ENCODE assay signal across 11 cellular contexts in genomic region chr1:226732856-226733291, GRCh38. TPM values are rescaled to one million over a fixed set of nuclear protein-coding genes. Genes with fewer than 3 reads are reported as not detected.
DNase-seq lines count a peak whose midpoint lies in the region; ATAC-seq and TF ChIP-seq lines count a peak whose summit lies in the region.
"Had no signal": no experiment of that assay in that cellular context is flagged by ENCODE, and none has a peak within 500 bp of the region (broad histone marks: within the 10 kb centered on the region; RNA-seq: fewer than 3 reads in every experiment).

No MANE protein-coding gene starts in this region.

- peak overlapping the region; percentile 62 for H3K27ac ChIP-seq in temporal lobe (ENCODE audit: low read depth, low read length)
- H3K27ac ChIP-seq: parathyroid adenoma had no signal

- no peak for DNase-seq in activated CD8-positive, alpha-beta memory T cell treated with anti-CD3 and anti-CD28 coated beads, Interleukin-2, amount 10 ng/mL, durations not matched to agents 7 days and 5 days
- DNase-seq in activated CD8-positive, alpha-beta memory T cell treated with anti-CD3 and anti-CD28 coated beads for 24 hours, result no peak
- peak in 1 of 2 donors; percentile 57 for DNase-seq in activated naive CD4-positive, alpha-beta T cell treated with anti-CD3 and anti-CD28 coated beads, Interleukin-2, amount 50 U/mL, for 72 hours (ENCODE audit: low spot score in 2 of 2)
- DNase-seq in midbrain (lab: John Stamatoyannopoulos, UW) (peak; percentile 53), foreskin fibroblast (no peak)
- DNase-seq: KBM-7, NCI-H526 had no signal

- no peaks in the 10 kb centered on the region for H3K9me3 Mint-ChIP-seq in activated CD8-positive, alpha-beta memory T cell treated with anti-CD3 and anti-CD28 coated beads, Interleukin-2, amount 10 ng/mL, durations not matched to agents 7 days and 5 days (ENCODE audit: low read depth)
- H3K9me3 Mint-ChIP-seq in activated naive CD4-positive, alpha-beta T cell treated with anti-CD3 and anti-CD28 coated beads, Interleukin-2, amount 50 U/mL, for 72 hours, result no peaks in the 10 kb centered on the region

- CTCF ChIA-PET in activated CD8-positive, alpha-beta memory T cell treated with anti-CD3 and anti-CD28 coated beads, Interleukin-2, amount 10 ng/mL, durations not matched to agents 7 days and 5 days (lab: Charles Lee), result interaction anchor here (1.2 to 1.5 kb wide), 3 partner anchors 39 to 98 kb away, joined by 3 read pairs; no protein-coding TSS in a partner anchor

- H3K36me3 Mint-ChIP-seq in activated CD8-positive, alpha-beta memory T cell treated with anti-CD3 and anti-CD28 coated beads, Interleukin-2, amount 10 ng/mL, durations not matched to agents 7 days and 5 days, result peaks cover 57% of the 10 kb centered on the region
- peaks cover 59 to 60% of the 10 kb centered on the region in 2 donors for H3K36me3 Mint-ChIP-seq in activated naive CD4-positive, alpha-beta T cell treated with anti-CD3 and anti-CD28 coated beads, Interleukin-2, amount 50 U/mL, for 72 hours

- TF ChIP-seq CTCF in foreskin fibroblast (IDR thresholded peaks at IDR 0.05; ENCODE audit: low read depth, low read length), result no peak

- peak overlapping the region; percentile 88 for H3K4me3 Mint-ChIP-seq in activated CD8-positive, alpha-beta memory T cell treated with anti-CD3 and anti-CD28 coated beads, Interleukin-2, amount 10 ng/mL, durations not matched to agents 7 days and 5 days

- H3K27ac Mint-ChIP-seq in activated CD8-positive, alpha-beta memory T cell treated with anti-CD3 and anti-CD28 coated beads, Interleukin-2, amount 10 ng/mL, durations not matched to agents 7 days and 5 days, result peak overlapping the region; percentile 71
- peak overlapping the region; percentile 82 to 89 for H3K27ac Mint-ChIP-seq in activated naive CD4-positive, alpha-beta T cell treated with anti-CD3 and anti-CD28 coated beads, Interleukin-2, amount 50 U/mL, for 72 hours

- ATAC-seq in activated CD8-positive, alpha-beta memory T cell treated with anti-CD3 and anti-CD28 coated beads, Interleukin-2, amount 10 ng/mL, durations not matched to agents 7 days and 5 days, result no peak
- peak; percentile 17 to 22 for ATAC-seq in activated naive CD4-positive, alpha-beta T cell treated with anti-CD3 and anti-CD28 coated beads, Interleukin-2, amount 50 U/mL, for 72 hours
- ATAC-seq in GM19452 (IDR thresholded peaks at IDR 0.05; ENCODE audit: unreplicated experiment) (no peak), GM19467 (IDR thresholded peaks at IDR 0.05; ENCODE audit: unreplicated experiment) (no peak)

- peaks cover 81% of the 10 kb centered on the region for H3K4me1 Mint-ChIP-seq in activated CD8-positive, alpha-beta memory T cell treated with anti-CD3 and anti-CD28 coated beads, Interleukin-2, amount 10 ng/mL, durations not matched to agents 7 days and 5 days

- H3K27me3 Mint-ChIP-seq in activated CD8-positive, alpha-beta memory T cell treated with anti-CD3 and anti-CD28 coated beads, Interleukin-2, amount 10 ng/mL, durations not matched to agents 7 days and 5 days, result no peaks in the 10 kb centered on the region

- H3K4me3 ChIP-seq in foreskin fibroblast (ENCODE audit: low read depth in 1 of 2, low read length in 2 of 2), result no peak overlapping the region

RNA-seq across cellular contexts. Expression of gene ITPKB, which starts 6.2 kb away (rescaled TPM):
- total RNA-seq in activated CD8-positive, alpha-beta memory T cell treated with anti-CD3 and anti-CD28 coated beads, Interleukin-2, amount 10 ng/mL, durations not matched to agents 7 days and 5 days, result 10 to 100 TPM; 40.9 to 43.4 TPM
- 10 to 100 TPM; 37.5 to 51.3 TPM for total RNA-seq in activated naive CD4-positive, alpha-beta T cell treated with anti-CD3 and anti-CD28 coated beads, Interleukin-2, amount 50 U/mL, for 72 hours
- 6.1 TPM for total RNA-seq in temporal lobe

Comparison
In these comparisons a context has a peak if more than half of its experiments do, and no peak if none do; other contexts are left out.
1. ATAC-seq: peak in activated naive CD4-positive, alpha-beta T cell treated with anti-CD3 and anti-CD28 coated beads, Interleukin-2, amount 50 U/mL, for 72 hours (2 of 2); none in activated CD8-positive, alpha-beta memory T cell treated with anti-CD3 and anti-CD28 coated beads, Interleukin-2, amount 10 ng/mL, durations not matched to agents 7 days and 5 days (single experiment), GM19452 (single experiment) and GM19467 (single experiment).